ENCODE assay signal across 17 cellular contexts in the genomic region with DNA sequence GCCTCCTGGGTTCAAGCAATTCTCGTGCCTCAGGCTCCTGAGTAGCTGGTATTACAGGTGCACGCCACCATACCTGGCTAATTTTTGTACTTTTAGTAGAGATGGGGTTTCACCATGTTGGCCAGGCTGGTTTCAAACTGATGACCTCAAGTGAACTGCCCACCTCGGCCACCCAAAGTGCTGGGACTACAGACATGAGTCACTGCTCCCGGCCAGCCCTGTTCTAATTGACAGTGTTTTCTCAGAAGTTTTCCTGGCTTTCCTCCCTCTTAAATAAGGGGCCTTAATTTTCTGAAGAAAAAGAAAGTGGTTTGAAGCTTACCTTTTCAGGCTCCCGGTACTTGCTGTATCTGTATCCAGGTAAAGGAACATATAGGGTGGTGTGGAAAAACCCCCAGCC. TPM values are rescaled to one million over a fixed set of nuclear protein-coding genes. Genes with fewer than 3 reads are reported as not detected.
DNase-seq lines count a peak whose midpoint lies in the region; ATAC-seq and TF ChIP-seq lines count a peak whose summit lies in the region.
"Had no signal": no experiment of that assay in that cellular context is flagged by ENCODE, and none has a peak within 500 bp of the region (broad histone marks: within the 10 kb centered on the region; RNA-seq: fewer than 3 reads in every experiment).

No MANE protein-coding gene starts in this region.

- H3K27me3 ChIP-seq in right lobe of liver = no peaks in the 10 kb centered on the region
- H3K27me3 ChIP-seq in trophoblast cell (ENCODE audit: insufficient read depth, low read length) = no peaks in the 10 kb centered on the region

- H3K18ac ChIP-seq in trophoblast cell (ENCODE audit: low read length) = no peak overlapping the region

- H3K4me3 ChIP-seq in right lobe of liver (peak overlapping the region; percentile 41 to 61 (median 61)), trophoblast cell (ENCODE audit: low read depth, low read length) (no peak overlapping the region)
- H3K4me3 ChIP-seq: GM23248 had no signal

- no peak for TF ChIP-seq POLR2A in right lobe of liver (IDR thresholded peaks at IDR 0.05)

- H3K4me1 Mint-ChIP-seq in CD14-positive monocyte = peaks cover 62% of the 10 kb centered on the region

- H3K79me1 ChIP-seq in trophoblast cell (ENCODE audit: low read length) = no peaks in the 10 kb centered on the region

- no peak overlapping the region for H2BK12ac ChIP-seq in trophoblast cell (ENCODE audit: low read length)

- H3K9me3 ChIP-seq in right lobe of liver = no peaks in the 10 kb centered on the region
- H3K9me3 ChIP-seq in trophoblast cell (ENCODE audit: insufficient read depth, low read depth, low read length) = no peaks in the 10 kb centered on the region

- ATAC-seq in right lobe of liver = no peak
- ATAC-seq in GM19397 (IDR thresholded peaks at IDR 0.05; ENCODE audit: unreplicated experiment) = no peak

- H4K12ac ChIP-seq in trophoblast cell (ENCODE audit: low read depth, low read length) = no peak overlapping the region

- no peak overlapping the region for H2BK5ac ChIP-seq in trophoblast cell (ENCODE audit: low read depth, low read length, poor library complexity)

- TF ChIP-seq CTCF in CD14-positive monocyte (IDR thresholded peaks at IDR 0.05) (no peak), right lobe of liver (IDR thresholded peaks at IDR 0.05) (no peak)

- peaks cover 45 to 54% of the 10 kb centered on the region in 2 donors for H3K36me3 Mint-ChIP-seq in CD14-positive monocyte

- H3K27ac ChIP-seq in right lobe of liver = peak overlapping the region in 1 of 3 donors; percentile 82
- H3K27ac ChIP-seq in trophoblast cell (ENCODE audit: low read depth, low read length) = no peak overlapping the region
- H3K27ac ChIP-seq: GM23248 had no signal

- H3K36me3 ChIP-seq in right lobe of liver (peaks cover 0 to 34% (median 3%) of the 10 kb centered on the region in 4 donors), trophoblast cell (ENCODE audit: control insufficient read depth in 1 of 2, insufficient read depth in 2 of 2, low read length in 2 of 2) (no peaks in the 10 kb centered on the region)

- no peaks in the 10 kb centered on the region for H3K9me3 Mint-ChIP-seq in CD14-positive monocyte
- H3K9me3 Mint-ChIP-seq: CD4-positive, alpha-beta memory T cell; IgD-negative memory B cell had no signal

- no peak overlapping the region for H4K91ac ChIP-seq in trophoblast cell (ENCODE audit: low read depth, low read length)

- H3K4me1 ChIP-seq in right lobe of liver = peaks cover 0 to 24% (median 3%) of the 10 kb centered on the region in 4 donors
- H3K4me1 ChIP-seq in trophoblast cell (ENCODE audit: control insufficient read depth in 1 of 2, insufficient read depth in 2 of 2, low read length in 2 of 2) = peaks cover 0 to 3% of the 10 kb centered on the region in 2 experiments

- intact Hi-C loops in CD14-positive monocyte (cut with micrococcal nuclease) = loop anchor here in 1 of 2 donors (10.0 kb wide), 1 partner anchor 60 kb away; no protein-coding TSS in a partner anchor
- intact Hi-C loops in right lobe of liver (cut with DNase I) = loop anchor here in 1 of 2 donors (10.0 kb wide), 1 partner anchor 430 kb away; no protein-coding TSS in a partner anchor

- no peak overlapping the region for H3K23ac ChIP-seq in trophoblast cell (ENCODE audit: low read length)

- H4K8ac ChIP-seq in trophoblast cell (ENCODE audit: low read depth, low read length) = no peak overlapping the region

- no peak overlapping the region for H3K14ac ChIP-seq in trophoblast cell (ENCODE audit: low read length)

- no peak overlapping the region for H3K4me2 ChIP-seq in trophoblast cell (ENCODE audit: low read length)

- H3K27ac Mint-ChIP-seq in CD14-positive monocyte = peak overlapping the region in 6 of 7 donors; percentile 64 to 94 (median 89)
- H3K27ac Mint-ChIP-seq: CD4-positive, alpha-beta memory T cell; IgD-negative memory B cell had no signal

- no peak overlapping the region for H3K4me3 Mint-ChIP-seq in CD14-positive monocyte
- H3K4me3 Mint-ChIP-seq: CD4-positive, alpha-beta memory T cell had no signal

- WGBS in right lobe of liver (ENCODE audit: insufficient coverage, low coverage, low lambda C conversion rate, missing lambda C conversion rate) = 76% methylated on average over 5 of the region's 5 CpGs
- WGBS in trophoblast cell (ENCODE audit: extremely low coverage, insufficient coverage, insufficient read length) = no CpG with 5 or more reads among the region's 5 CpGs

- H3K79me2 ChIP-seq in trophoblast cell (ENCODE audit: control insufficient read depth, insufficient read depth, low read length, poor library complexity) = no peaks in the 10 kb centered on the region

- H3K27me3 Mint-ChIP-seq in CD14-positive monocyte (ENCODE audit: low read depth in 3 of 3) = no peaks in the 10 kb centered on the region
- H3K27me3 Mint-ChIP-seq: CD4-positive, alpha-beta memory T cell; IgD-negative memory B cell had no signal

- H3K9ac ChIP-seq in trophoblast cell (ENCODE audit: low read length) = no peak overlapping the region
- H3K9ac ChIP-seq: GM23248 had no signal

- DNase-seq in CD14-positive monocyte (ENCODE audit: low spot score) (no peak), RPMI7951 (ENCODE audit: low read depth) (peak; percentile 2), dedifferentiated amniotic fluid mesenchymal stem cell (ENCODE audit: extremely low spot score) (peak; percentile 6), right lobe of liver (peak in 1 of 3 donors; percentile 39), medulla oblongata (ENCODE audit: extremely low spot score) (no peak), trophoblast cell (no peak)
- DNase-seq: 8988T; C1 segment of cervical spinal cord; CD4-positive, alpha-beta memory T cell; DMS153; DMS79 treated with DMSO at 0.1 percent for 48 hours; GF-D8; GM23248; H7 had no signal

- H2AFZ ChIP-seq in trophoblast cell (ENCODE audit: insufficient read depth, low read length, poor library complexity) = no peak overlapping the region
- H2AFZ ChIP-seq: GM23248 had no signal

- H3K4ac ChIP-seq in trophoblast cell (ENCODE audit: low read depth, low read length) = no peak overlapping the region

- no peak overlapping the region for H2AK5ac ChIP-seq in trophoblast cell (ENCODE audit: low read length)

- H2BK120ac ChIP-seq in trophoblast cell (ENCODE audit: insufficient read depth, low read length, poor library complexity) = no peak overlapping the region

RNA-seq across cellular contexts. Expression of a gene that starts 1.7 kb away (rescaled TPM):
- polyA plus RNA-seq in CD14-positive monocyte = 10 to 100 TPM; 28.0 to 29.2 TPM
- total RNA-seq in RPMI7951 (2014; rRNA removed; shearing (Covaris generic)) = not detected in 2 replicates
- 100 to 1,000 TPM in 5 of 6 experiments, 10 to 100 TPM in 1; 95.8 to 190 (median 174) TPM for total RNA-seq in right lobe of liver
- 0.03 TPM in 2 replicates for polyA plus RNA-seq in trophoblast cell (2013)
- total RNA-seq: GM23248, HT-29 had no signal
- polyA plus RNA-seq: CD4-positive, alpha-beta memory T cell; GM23248; IgD-negative memory B cell had no signal

RNA-seq across cellular contexts. Expression of a gene that starts 40.9 kb away (rescaled TPM):
- 100 to 1,000 TPM; 647 to 963 TPM for polyA plus RNA-seq in CD14-positive monocyte
- 43.3 and 49.9 TPM in 2 replicates for total RNA-seq in RPMI7951 (2014; rRNA removed; shearing (Covaris generic))
- 10 to 100 TPM; 19.0 to 32.5 (median 27.1) TPM for total RNA-seq in right lobe of liver
- polyA plus RNA-seq in trophoblast cell (2013) = 51.0 and 52.4 TPM in 2 replicates

RNA-seq across cellular contexts. Expression of a gene that starts 51.3 kb away (rescaled TPM):
- polyA plus RNA-seq in CD14-positive monocyte = 1 to 10 TPM in 1 of 2 donors, under 1 TPM in 1; 0.43 to 1.0 TPM
- total RNA-seq in RPMI7951 (2014; rRNA removed; shearing (Covaris generic)) = 0.39 and 1.6 TPM in 2 replicates
- total RNA-seq in right lobe of liver = 10 to 100 TPM; 41.4 to 97.8 (median 69.1) TPM
- polyA plus RNA-seq in trophoblast cell (2013) = 0.11 and 0.14 TPM in 2 replicates

RNA-seq across cellular contexts. Expression of a gene that starts 52.1 kb away (rescaled TPM):
- not detected for polyA plus RNA-seq in CD14-positive monocyte
- not detected in 2 replicates for total RNA-seq in RPMI7951 (2014; rRNA removed; shearing (Covaris generic))
- 1 to 10 TPM in 2 of 6 experiments, under 1 TPM in 4; 0.19 to 1.8 (median 0.89) TPM for total RNA-seq in right lobe of liver
- polyA plus RNA-seq in trophoblast cell (2013) = 0.01 and 0.08 TPM in 2 replicates
- total RNA-seq: H7, HT-29 had no signal
- polyA plus RNA-seq: IgD-negative memory B cell had no signal

Comparison
In these comparisons a context has a peak if more than half of its experiments do, and no peak if none do; other contexts are left out.
1. DNase-seq: peak in RPMI7951 (single experiment) and dedifferentiated amniotic fluid mesenchymal stem cell (single experiment); none in CD14-positive monocyte (single experiment), medulla oblongata (single experiment) and trophoblast cell (0 of 2).
2. RNA of a gene that starts 1.7 kb away (total RNA-seq): 95.8 to 190 TPM in right lobe of liver; not detected in RPMI7951; every median in the first group is over 10 times any median in the second.
3. RNA of a gene that starts 51.3 kb away (total RNA-seq): 41.4 to 97.8 TPM in right lobe of liver; 0.39 to 1.6 TPM in RPMI7951; every median in the first group is over 10 times any median in the second.